In genomic region chr2:69741281-69742169, GRCh38 we compare ENCODE assay signal across 1 cellular context.
TF ChIP-seq lines count a peak whose summit lies in the region.

ANXA4 (plus strand) TSS chr2:69742134; CDS start chr2:69781566, 39,432 bp downstream.

TF ChIP-seq in HepG2, 621 proteins besides CTCF, POLR2A, EP300 and RAD21 (continued from another document and continues in another):
- TF ChIP-seq, protein P1, sequence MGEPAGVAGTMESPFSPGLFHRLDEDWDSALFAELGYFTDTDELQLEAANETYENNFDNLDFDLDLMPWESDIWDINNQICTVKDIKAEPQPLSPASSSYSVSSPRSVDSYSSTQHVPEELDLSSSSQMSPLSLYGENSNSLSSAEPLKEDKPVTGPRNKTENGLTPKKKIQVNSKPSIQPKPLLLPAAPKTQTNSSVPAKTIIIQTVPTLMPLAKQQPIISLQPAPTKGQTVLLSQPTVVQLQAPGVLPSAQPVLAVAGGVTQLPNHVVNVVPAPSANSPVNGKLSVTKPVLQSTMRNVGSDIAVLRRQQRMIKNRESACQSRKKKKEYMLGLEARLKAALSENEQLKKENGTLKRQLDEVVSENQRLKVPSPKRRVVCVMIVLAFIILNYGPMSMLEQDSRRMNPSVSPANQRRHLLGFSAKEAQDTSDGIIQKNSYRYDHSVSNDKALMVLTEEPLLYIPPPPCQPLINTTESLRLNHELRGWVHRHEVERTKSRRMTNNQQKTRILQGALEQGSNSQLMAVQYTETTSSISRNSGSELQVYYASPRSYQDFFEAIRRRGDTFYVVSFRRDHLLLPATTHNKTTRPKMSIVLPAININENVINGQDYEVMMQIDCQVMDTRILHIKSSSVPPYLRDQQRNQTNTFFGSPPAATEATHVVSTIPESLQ (CRISPR knock-in tag; conservative IDR thresholded peaks at IDR 0.05) = no peak
- TF ChIP-seq SYNCRIP (IDR thresholded peaks at IDR 0.05; ENCODE audit: insufficient read depth, low read depth, low read length) = no peak
- peak; percentile 55 for TF ChIP-seq POGZ (CRISPR knock-in tag; IDR thresholded peaks at IDR 0.05)
- no peak; the same call in 1 of the 2 replicates for TF ChIP-seq STAT6 (CRISPR knock-in tag; IDR thresholded peaks at IDR 0.05; ENCODE audit: borderline replicate concordance)
- peak; percentile 91 for TF ChIP-seq ZNF430 (CRISPR knock-in tag; IDR thresholded peaks at IDR 0.05)
- peak; percentile 63; the same call in 1 of the 2 replicates for TF ChIP-seq ZSCAN12 (CRISPR knock-in tag; IDR thresholded peaks at IDR 0.05)
- no peak for TF ChIP-seq ZSCAN30 (CRISPR knock-in tag; IDR thresholded peaks at IDR 0.05)
- peak; percentile 70 for TF ChIP-seq ZNF703 (CRISPR knock-in tag; IDR thresholded peaks at IDR 0.05; ENCODE audit: borderline replicate concordance)
- TF ChIP-seq ZNF598 (CRISPR knock-in tag; IDR thresholded peaks at IDR 0.05; ENCODE audit: borderline replicate concordance) = peak; percentile 91
- no peak; the same call in 1 of the 2 replicates for TF ChIP-seq ZNF460 (CRISPR knock-in tag; IDR thresholded peaks at IDR 0.05; ENCODE audit: borderline replicate concordance)
- TF ChIP-seq NFAT5 (CRISPR knock-in tag; IDR thresholded peaks at IDR 0.05) = peak; percentile 36; the same call in 1 of the 2 replicates
- TF ChIP-seq NFKB2 (CRISPR knock-in tag; IDR thresholded peaks at IDR 0.05; ENCODE audit: borderline replicate concordance) = peak; percentile 92; the same call in 1 of the 2 replicates
- peak; percentile 44; the same call in 1 of the 2 replicates for TF ChIP-seq AFF4 (CRISPR knock-in tag; IDR thresholded peaks at IDR 0.05)
- TF ChIP-seq ZNF44 (CRISPR knock-in tag; IDR thresholded peaks at IDR 0.05) = no peak; the same call in 1 of the 2 replicates
- TF ChIP-seq, protein P2, sequence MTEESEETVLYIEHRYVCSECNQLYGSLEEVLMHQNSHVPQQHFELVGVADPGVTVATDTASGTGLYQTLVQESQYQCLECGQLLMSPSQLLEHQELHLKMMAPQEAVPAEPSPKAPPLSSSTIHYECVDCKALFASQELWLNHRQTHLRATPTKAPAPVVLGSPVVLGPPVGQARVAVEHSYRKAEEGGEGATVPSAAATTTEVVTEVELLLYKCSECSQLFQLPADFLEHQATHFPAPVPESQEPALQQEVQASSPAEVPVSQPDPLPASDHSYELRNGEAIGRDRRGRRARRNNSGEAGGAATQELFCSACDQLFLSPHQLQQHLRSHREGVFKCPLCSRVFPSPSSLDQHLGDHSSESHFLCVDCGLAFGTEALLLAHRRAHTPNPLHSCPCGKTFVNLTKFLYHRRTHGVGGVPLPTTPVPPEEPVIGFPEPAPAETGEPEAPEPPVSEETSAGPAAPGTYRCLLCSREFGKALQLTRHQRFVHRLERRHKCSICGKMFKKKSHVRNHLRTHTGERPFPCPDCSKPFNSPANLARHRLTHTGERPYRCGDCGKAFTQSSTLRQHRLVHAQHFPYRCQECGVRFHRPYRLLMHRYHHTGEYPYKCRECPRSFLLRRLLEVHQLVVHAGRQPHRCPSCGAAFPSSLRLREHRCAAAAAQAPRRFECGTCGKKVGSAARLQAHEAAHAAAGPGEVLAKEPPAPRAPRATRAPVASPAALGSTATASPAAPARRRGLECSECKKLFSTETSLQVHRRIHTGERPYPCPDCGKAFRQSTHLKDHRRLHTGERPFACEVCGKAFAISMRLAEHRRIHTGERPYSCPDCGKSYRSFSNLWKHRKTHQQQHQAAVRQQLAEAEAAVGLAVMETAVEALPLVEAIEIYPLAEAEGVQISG (CRISPR knock-in tag; IDR thresholded peaks at IDR 0.05) = peak; percentile 88
- no peak; the same call in 1 of the 2 replicates for TF ChIP-seq PPARG (CRISPR knock-in tag; conservative IDR thresholded peaks at IDR 0.05)
- TF ChIP-seq TBP (CRISPR knock-in tag; IDR thresholded peaks at IDR 0.05) = no peak
- TF ChIP-seq SMC3 (IDR thresholded peaks at IDR 0.05; ENCODE audit: low read length) = peak; percentile 13; the same call in 1 of the 2 replicates
- TF ChIP-seq ZNF569 (CRISPR knock-in tag; IDR thresholded peaks at IDR 0.05; ENCODE audit: borderline replicate concordance) = no peak
- TF ChIP-seq, protein P3, sequence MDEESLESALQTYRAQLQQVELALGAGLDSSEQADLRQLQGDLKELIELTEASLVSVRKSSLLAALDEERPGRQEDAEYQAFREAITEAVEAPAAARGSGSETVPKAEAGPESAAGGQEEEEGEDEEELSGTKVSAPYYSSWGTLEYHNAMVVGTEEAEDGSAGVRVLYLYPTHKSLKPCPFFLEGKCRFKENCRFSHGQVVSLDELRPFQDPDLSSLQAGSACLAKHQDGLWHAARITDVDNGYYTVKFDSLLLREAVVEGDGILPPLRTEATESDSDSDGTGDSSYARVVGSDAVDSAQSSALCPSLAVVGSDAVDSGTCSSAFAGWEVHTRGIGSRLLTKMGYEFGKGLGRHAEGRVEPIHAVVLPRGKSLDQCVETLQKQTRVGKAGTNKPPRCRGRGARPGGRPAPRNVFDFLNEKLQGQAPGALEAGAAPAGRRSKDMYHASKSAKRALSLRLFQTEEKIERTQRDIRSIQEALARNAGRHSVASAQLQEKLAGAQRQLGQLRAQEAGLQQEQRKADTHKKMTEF (CRISPR knock-in tag; IDR thresholded peaks at IDR 0.05) = peak; percentile 97
- TF ChIP-seq, protein P4, sequence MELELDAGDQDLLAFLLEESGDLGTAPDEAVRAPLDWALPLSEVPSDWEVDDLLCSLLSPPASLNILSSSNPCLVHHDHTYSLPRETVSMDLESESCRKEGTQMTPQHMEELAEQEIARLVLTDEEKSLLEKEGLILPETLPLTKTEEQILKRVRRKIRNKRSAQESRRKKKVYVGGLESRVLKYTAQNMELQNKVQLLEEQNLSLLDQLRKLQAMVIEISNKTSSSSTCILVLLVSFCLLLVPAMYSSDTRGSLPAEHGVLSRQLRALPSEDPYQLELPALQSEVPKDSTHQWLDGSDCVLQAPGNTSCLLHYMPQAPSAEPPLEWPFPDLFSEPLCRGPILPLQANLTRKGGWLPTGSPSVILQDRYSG (CRISPR knock-in tag; IDR thresholded peaks at IDR 0.05) = no peak
- TF ChIP-seq ZNF557 (CRISPR knock-in tag; IDR thresholded peaks at IDR 0.05) = no peak; the same call in 1 of the 2 replicates
- TF ChIP-seq, protein P5, sequence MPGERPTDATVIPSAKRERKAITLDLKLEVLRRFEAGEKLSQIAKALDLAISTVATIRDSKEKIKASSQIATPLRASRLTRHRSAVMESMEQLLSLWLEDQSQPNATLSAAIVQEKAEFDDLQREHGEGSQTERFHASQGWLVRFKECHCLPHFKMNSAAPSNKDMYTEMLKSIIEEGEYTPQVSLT (CRISPR knock-in tag; IDR thresholded peaks at IDR 0.05; ENCODE audit: borderline replicate concordance, low read depth) = no peak; the same call in 1 of the 2 replicates
- peak; percentile 60; the same call in 1 of the 2 replicates for TF ChIP-seq ZNF614 (CRISPR knock-in tag; IDR thresholded peaks at IDR 0.05; ENCODE audit: borderline replicate concordance)
- peak; percentile 85; the same call in 1 of the 2 replicates for TF ChIP-seq ZNF468 (CRISPR knock-in tag; IDR thresholded peaks at IDR 0.05)
- no peak for TF ChIP-seq FOXA3 (CRISPR knock-in tag; IDR thresholded peaks at IDR 0.05)
- TF ChIP-seq, protein P6, sequence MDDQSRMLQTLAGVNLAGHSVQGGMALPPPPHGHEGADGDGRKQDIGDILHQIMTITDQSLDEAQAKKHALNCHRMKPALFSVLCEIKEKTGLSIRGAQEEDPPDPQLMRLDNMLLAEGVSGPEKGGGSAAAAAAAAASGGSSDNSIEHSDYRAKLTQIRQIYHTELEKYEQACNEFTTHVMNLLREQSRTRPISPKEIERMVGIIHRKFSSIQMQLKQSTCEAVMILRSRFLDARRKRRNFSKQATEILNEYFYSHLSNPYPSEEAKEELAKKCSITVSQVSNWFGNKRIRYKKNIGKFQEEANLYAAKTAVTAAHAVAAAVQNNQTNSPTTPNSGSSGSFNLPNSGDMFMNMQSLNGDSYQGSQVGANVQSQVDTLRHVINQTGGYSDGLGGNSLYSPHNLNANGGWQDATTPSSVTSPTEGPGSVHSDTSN (CRISPR knock-in tag; IDR thresholded peaks at IDR 0.05; ENCODE audit: borderline replicate concordance) = no peak
- TF ChIP-seq CREBL2 (CRISPR knock-in tag; IDR thresholded peaks at IDR 0.05; ENCODE audit: borderline replicate concordance) = peak; percentile 24; the same call in 1 of the 2 replicates
- TF ChIP-seq TRIM24 (CRISPR knock-in tag; IDR thresholded peaks at IDR 0.05) = no peak
- TF ChIP-seq ZNF446 (CRISPR knock-in tag; IDR thresholded peaks at IDR 0.05) = peak; percentile 78
- 0 out of 2 replicates have a peak, but pooled peaks have one; percentile 12 for TF ChIP-seq ZBTB3 (CRISPR knock-in tag; IDR thresholded peaks at IDR 0.05; ENCODE audit: borderline replicate concordance, low read depth)
- peak; percentile 25; the same call in 1 of the 2 replicates for TF ChIP-seq ZNF329 (CRISPR knock-in tag; IDR thresholded peaks at IDR 0.05; ENCODE audit: low read depth)
- peak; percentile 79 for TF ChIP-seq ETV5 (CRISPR knock-in tag; IDR thresholded peaks at IDR 0.05; ENCODE audit: borderline replicate concordance)
- peak; percentile 13 for TF ChIP-seq ZNF878 (CRISPR knock-in tag; IDR thresholded peaks at IDR 0.05)
- 0 out of 2 replicates have a peak, but pooled peaks have one; percentile 17 for TF ChIP-seq CCDC6 (CRISPR knock-in tag; IDR thresholded peaks at IDR 0.05)
- TF ChIP-seq ZNF558 (CRISPR knock-in tag; IDR thresholded peaks at IDR 0.05; ENCODE audit: borderline replicate concordance) = peak; percentile 95; the same call in 1 of the 2 replicates
- TF ChIP-seq TEAD2 (CRISPR knock-in tag; IDR thresholded peaks at IDR 0.05) = no peak
